ENCODE assay signal across 8 cellular contexts in the genomic region with DNA sequence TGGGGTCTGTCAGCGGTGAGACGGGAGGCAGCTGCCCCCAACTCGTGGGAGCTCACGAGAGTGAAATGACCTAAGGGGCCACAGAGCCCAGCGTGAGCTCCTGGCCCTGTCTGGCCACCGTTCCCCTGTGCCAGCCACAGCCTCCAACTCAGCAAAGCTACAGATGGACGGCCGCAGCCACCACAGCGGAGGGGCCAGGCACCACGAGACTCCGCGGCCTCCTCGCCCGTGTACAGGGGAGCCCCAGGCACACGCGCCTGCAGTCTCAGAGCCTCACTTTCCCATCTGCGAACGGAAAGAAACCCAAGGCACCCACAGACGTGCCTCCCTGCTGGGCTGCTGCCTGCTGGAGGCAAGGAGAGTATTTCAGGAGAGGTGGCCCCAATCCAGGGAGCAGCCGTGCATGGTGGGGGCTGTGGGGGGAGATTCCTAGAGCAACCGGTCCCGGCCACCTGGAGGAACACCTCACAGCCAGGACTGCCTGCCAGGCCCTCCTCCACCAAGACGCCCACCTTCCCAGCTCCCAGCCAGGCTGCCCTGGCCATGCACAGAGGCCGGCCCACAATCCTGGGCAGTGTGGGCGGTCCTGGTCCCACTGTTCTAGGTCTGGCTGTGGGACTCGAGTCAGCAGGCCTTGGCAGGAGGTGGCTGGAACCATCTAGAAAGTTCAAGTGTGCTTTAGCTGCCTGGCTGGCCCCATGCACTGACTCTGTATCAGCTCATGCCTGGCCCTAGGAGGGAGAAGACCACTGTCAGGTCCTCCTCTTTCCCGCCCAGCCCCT. TPM values are rescaled to one million over a fixed set of nuclear protein-coding genes. Genes with fewer than 3 reads are reported as not detected.
DNase-seq lines count a peak whose midpoint lies in the region; ATAC-seq and TF ChIP-seq lines count a peak whose summit lies in the region.

No MANE protein-coding gene starts in this region.

- no peaks in the 10 kb centered on the region for H3K9me3 Mint-ChIP-seq in HFFc6
- no peaks in the 10 kb centered on the region for H3K9me3 Mint-ChIP-seq in activated naive CD8-positive, alpha-beta T cell treated with anti-CD3 and anti-CD28 coated beads, Interleukin-2, amount 50 U/mL, for 24 hours

- H3K4me1 Mint-ChIP-seq in HFFc6 (ENCODE audit: low read depth) = peaks cover 6% of the 10 kb centered on the region; the same call in 1 of the 2 replicates
- peaks cover 47% of the 10 kb centered on the region for H3K4me1 Mint-ChIP-seq in activated naive CD8-positive, alpha-beta T cell treated with anti-CD3 and anti-CD28 coated beads, Interleukin-2, amount 50 U/mL, for 24 hours

- H3K9me3 ChIP-seq in iPS-15b (ENCODE audit: control insufficient read depth, insufficient read depth, low read length) = no peaks in the 10 kb centered on the region
- no peaks in the 10 kb centered on the region for H3K9me3 ChIP-seq in smooth muscle cell (replicated peaks; ENCODE audit: low read depth)

- H3K9ac ChIP-seq in iPS-15b (ENCODE audit: low read depth, low read length) (peak overlapping the region; percentile 24), smooth muscle cell (ENCODE audit: low read depth) (no peak overlapping the region)

- peaks cover 1% of the 10 kb centered on the region for H3K27me3 Mint-ChIP-seq in HFFc6 (ENCODE audit: insufficient read depth)
- H3K27me3 Mint-ChIP-seq in activated naive CD8-positive, alpha-beta T cell treated with anti-CD3 and anti-CD28 coated beads, Interleukin-2, amount 50 U/mL, for 24 hours = no peaks in the 10 kb centered on the region

- H3K36me3 ChIP-seq in iPS-15b (ENCODE audit: control insufficient read depth, insufficient read depth, low read length) = peaks cover 37% of the 10 kb centered on the region
- no peaks in the 10 kb centered on the region for H3K36me3 ChIP-seq in smooth muscle cell (ENCODE audit: low read depth)

- DNase-seq in HFFc6 = no peak
- no peak for DNase-seq in activated naive CD8-positive, alpha-beta T cell treated with anti-CD3 and anti-CD28 coated beads, Interleukin-2, amount 50 U/mL, for 24 hours
- DNase-seq in smooth muscle cell (lab: John Stamatoyannopoulos, UW; ENCODE audit: unreplicated experiment) = no peak
- no peak for DNase-seq in NCI-H1417 treated with DMSO at 0.1 percent for 48 hours (lab: John Stamatoyannopoulos, UW)
- DNase-seq in NCI-H1105 (lab: John Stamatoyannopoulos, UW) = no peak
- no peak for DNase-seq in NCI-H748 treated with DMSO at 0.1 percent for 48 hours (lab: John Stamatoyannopoulos, UW)

- H3K4me3 Mint-ChIP-seq in HFFc6 = peak overlapping the region; percentile 90
- peak overlapping the region; percentile 83 for H3K4me3 Mint-ChIP-seq in activated naive CD8-positive, alpha-beta T cell treated with anti-CD3 and anti-CD28 coated beads, Interleukin-2, amount 50 U/mL, for 24 hours

- ATAC-seq in activated naive CD8-positive, alpha-beta T cell treated with anti-CD3 and anti-CD28 coated beads, Interleukin-2, amount 50 U/mL, for 24 hours = no peak
- no peak for ATAC-seq in GM18870 (IDR thresholded peaks at IDR 0.05; ENCODE audit: unreplicated experiment)

- peak overlapping the region; percentile 30 for H3K27ac ChIP-seq in smooth muscle cell (ENCODE audit: low read depth)

- H4K20me1 ChIP-seq in smooth muscle cell (ENCODE audit: low read depth) = peaks cover 66% of the 10 kb centered on the region

- no peaks in the 10 kb centered on the region for H3F3A ChIP-seq in smooth muscle cell (ENCODE audit: low read depth)

- H3K4me2 ChIP-seq in smooth muscle cell = peak overlapping the region; percentile 99

- H3K27ac Mint-ChIP-seq in HFFc6 = peak overlapping the region; percentile 75; the same call in 1 of the 2 replicates
- H3K27ac Mint-ChIP-seq in activated naive CD8-positive, alpha-beta T cell treated with anti-CD3 and anti-CD28 coated beads, Interleukin-2, amount 50 U/mL, for 24 hours = peak overlapping the region; percentile 72

- H3K36me3 Mint-ChIP-seq in HFFc6 (ENCODE audit: low read depth) = no peaks in the 10 kb centered on the region
- H3K36me3 Mint-ChIP-seq in activated naive CD8-positive, alpha-beta T cell treated with anti-CD3 and anti-CD28 coated beads, Interleukin-2, amount 50 U/mL, for 24 hours (ENCODE audit: low read depth) = no peaks in the 10 kb centered on the region

- H3K4me1 ChIP-seq in iPS-15b (ENCODE audit: control insufficient read depth, insufficient read depth, low read length) (no peaks in the 10 kb centered on the region), smooth muscle cell (ENCODE audit: low read depth) (peaks cover 9% of the 10 kb centered on the region)

- peaks cover 44% of the 10 kb centered on the region for H3K79me2 ChIP-seq in smooth muscle cell (ENCODE audit: low read depth)

- no peak for TF ChIP-seq CTCF in HFFc6 (IDR thresholded peaks at IDR 0.05)
- TF ChIP-seq CTCF in smooth muscle cell (IDR thresholded peaks at IDR 0.05; ENCODE audit: borderline replicate concordance, insufficient read depth, poor library complexity, severe bottlenecking) = no peak

- H3K4me3 ChIP-seq in iPS-15b (ENCODE audit: low read depth, low read length) (peak overlapping the region; percentile 79), smooth muscle cell (peak overlapping the region; percentile 95)

- H2AFZ ChIP-seq in smooth muscle cell (ENCODE audit: low read depth) = no peak overlapping the region

- WGBS in smooth muscle cell (ENCODE audit: low lambda C conversion rate) = 83% methylated on average over 24 of the region's 27 CpGs

- H3K27me3 ChIP-seq in iPS-15b (ENCODE audit: control insufficient read depth, insufficient read depth, low read length) (no peaks in the 10 kb centered on the region), smooth muscle cell (ENCODE audit: low read depth) (no peaks in the 10 kb centered on the region)

RNA-seq across cellular contexts. Expression of gene MKNK2, which starts 1.9 kb away (rescaled TPM):
- 10 to 100 TPM; 61.5 to 82.9 (median 65.2) TPM for total RNA-seq in HFFc6 (2021; fragmentation: NEBNext Ultra II Directional; extraction: Animal tissue kit (Norgen Biotek cat#: 25700))
- total RNA-seq in smooth muscle cell = 30.1 and 43.6 TPM in 2 replicates
- polyA plus RNA-seq in smooth muscle cell = 44.7 and 80.1 TPM in 2 replicates

RNA-seq across cellular contexts. Expression of gene BTBD2, which starts 33.6 kb away (rescaled TPM):
- total RNA-seq in HFFc6 (2021; fragmentation: NEBNext Ultra II Directional; extraction: Animal tissue kit (Norgen Biotek cat#: 25700)) = 10 to 100 TPM; 74.1 to 95.6 (median 84.7) TPM
- 37.8 and 45.2 TPM in 2 replicates for total RNA-seq in smooth muscle cell
- 63.2 and 69.8 TPM in 2 replicates for polyA plus RNA-seq in smooth muscle cell

RNA-seq across cellular contexts. Expression of gene MOB3A, which starts 47.0 kb away (rescaled TPM):
- 10 to 100 TPM; 47.1 to 52.6 (median 51.2) TPM for total RNA-seq in HFFc6 (2021; fragmentation: NEBNext Ultra II Directional; extraction: Animal tissue kit (Norgen Biotek cat#: 25700))
- total RNA-seq in smooth muscle cell = 11.2 and 13.5 TPM in 2 replicates
- polyA plus RNA-seq in smooth muscle cell = 23.8 and 32.9 TPM in 2 replicates

RNA-seq across cellular contexts. Expression of gene IZUMO4, which starts 47.6 kb away (rescaled TPM):
- total RNA-seq in HFFc6 (2021; fragmentation: NEBNext Ultra II Directional; extraction: Animal tissue kit (Norgen Biotek cat#: 25700)) = 1 to 10 TPM in 5 of 6 experiments, under 1 TPM in 1; 0.68 to 1.9 (median 1.5) TPM
- total RNA-seq in smooth muscle cell = 1.6 and 1.8 TPM in 2 replicates
- 0.48 and 0.58 TPM in 2 replicates for polyA plus RNA-seq in smooth muscle cell
